Comparison of ENCODE assay signal across 19 cellular contexts in the genomic region with DNA sequence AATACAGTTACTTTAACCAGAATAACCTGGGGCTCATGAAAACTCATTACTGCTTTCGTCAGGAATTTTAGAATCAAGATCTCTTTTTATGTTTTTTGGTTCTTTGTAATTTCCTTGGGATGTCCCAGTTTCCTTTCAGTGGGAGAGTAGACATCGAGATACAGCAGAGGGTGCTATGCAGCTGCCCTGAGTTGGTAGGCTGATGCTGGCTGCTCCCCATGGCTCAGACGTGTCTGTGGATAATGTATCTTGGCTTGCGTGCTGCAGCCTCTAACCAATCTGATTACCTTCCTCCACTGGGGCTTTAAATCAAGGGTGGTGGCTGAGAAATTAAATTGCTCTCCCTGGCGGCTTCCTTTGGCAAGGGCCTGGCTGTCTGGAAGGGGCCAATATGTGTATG.
DNase-seq lines count a peak whose midpoint lies in the region; TF ChIP-seq lines count a peak whose summit lies in the region.
"Had no signal": no experiment of that assay in that cellular context is flagged by ENCODE, and none has a peak within 500 bp of the region (broad histone marks: within the 10 kb centered on the region; RNA-seq: fewer than 3 reads in every experiment).

No MANE protein-coding gene starts in this region.

- no peaks in the 10 kb centered on the region for H3K9me3 ChIP-seq in endodermal cell (ENCODE audit: control insufficient read depth, low read length)
- H3K9me3 ChIP-seq: BE2C, right atrium auricular region, upper lobe of right lung had no signal

- peaks cover 16% of the 10 kb centered on the region for H3K27me3 Mint-ChIP-seq in endodermal cell (ENCODE audit: insufficient read depth)

- H3K4me1 Mint-ChIP-seq in endodermal cell: no peaks in the 10 kb centered on the region

- H3K27me3 ChIP-seq in endodermal cell (ENCODE audit: control insufficient read depth, insufficient read depth, low read length, poor library complexity, severe bottlenecking): peaks cover 26% of the 10 kb centered on the region
- H3K27me3 ChIP-seq: BE2C, right atrium auricular region, upper lobe of right lung had no signal

- H3K4me3 ChIP-seq in LNCaP clone FGC (ENCODE audit: low read depth, low read length): no peak overlapping the region
- no peak overlapping the region for H3K4me3 ChIP-seq in endodermal cell (ENCODE audit: low read length)
- H3K4me3 ChIP-seq: right atrium auricular region, upper lobe of right lung had no signal

- TF ChIP-seq CTCF in GM13977 (IDR thresholded peaks at IDR 0.05; ENCODE audit: extremely low read depth, insufficient read depth, missing control alignments) (peak; percentile 0), LNCaP clone FGC (IDR thresholded peaks at IDR 0.05; ENCODE audit: control insufficient read depth, extremely low read depth, insufficient read depth) (peak; percentile 46), endodermal cell (conservative IDR thresholded peaks at IDR 0.05) (peak; percentile 74)

- no peak overlapping the region for H3K9ac ChIP-seq in endodermal cell (ENCODE audit: extremely low read depth, low read length, poor library complexity, severe bottlenecking)

- no peaks in the 10 kb centered on the region for H3K9me3 Mint-ChIP-seq in endodermal cell
- H3K9me3 Mint-ChIP-seq: activated T-cell treated with anti-CD3 and anti-CD28 coated beads, Interleukin-2, amount 50 U/mL, for 72 hours had no signal

- no peak overlapping the region for H3K27ac Mint-ChIP-seq in endodermal cell
- H3K27ac Mint-ChIP-seq: activated naive CD8-positive, alpha-beta T cell; activated T-cell treated with anti-CD3 and anti-CD28 coated beads, Interleukin-2, amount 50 U/mL, for 72 hours; HFFc6 had no signal

- no peaks in the 10 kb centered on the region for H3K36me3 Mint-ChIP-seq in endodermal cell (ENCODE audit: low read depth)
- H3K36me3 Mint-ChIP-seq: activated naive CD8-positive, alpha-beta T cell had no signal

- in situ Hi-C loops in GM13977 (cut with MboI; ENCODE audit: low pct_unique_long_range_greater_than_20kb, low sequenced_read_pairs, unreplicated experiment): no loop called here

- no peaks in the 10 kb centered on the region for H3K4me1 ChIP-seq in endodermal cell (ENCODE audit: control insufficient read depth, insufficient read depth, low read length)
- H3K4me1 ChIP-seq: BE2C, right atrium auricular region, upper lobe of right lung had no signal

- no peak overlapping the region for H3K4me3 Mint-ChIP-seq in endodermal cell
- H3K4me3 Mint-ChIP-seq: activated naive CD8-positive, alpha-beta T cell; activated T-cell treated with anti-CD3 and anti-CD28 coated beads, Interleukin-2, amount 50 U/mL, for 72 hours; HFFc6 had no signal

- H3K27ac ChIP-seq in endodermal cell (ENCODE audit: low read depth, low read length): no peak overlapping the region
- H3K27ac ChIP-seq: right atrium auricular region, upper lobe of right lung had no signal

- DNase-seq in GM13977 (ENCODE audit: low spot score) (no peak), LNCaP clone FGC (ENCODE audit: low read depth) (no peak), endodermal cell (peak; percentile 63), left kidney (ENCODE audit: low read depth, low spot score) (peak; percentile 9), inferior parietal cortex (ENCODE audit: extremely low spot score) (no peak), activated gamma-delta T cell (lab: John Stamatoyannopoulos, UW) (no peak), NCI-H1105 (lab: John Stamatoyannopoulos, UW) (no peak)
- DNase-seq: activated CD4-positive, CD25-positive, alpha-beta regulatory T cell treated with anti-CD3 and anti-CD28 coated beads, Interleukin-2, amount 50 U/mL, for 72 hours; activated T-cell treated with anti-CD3 and anti-CD28 coated beads, Interleukin-2, amount 50 U/mL, for 72 hours; BE2C; effector CD4-positive, alpha-beta T cell; EL; HFFc6; NCI-H2081; NCI-H510A; SW 1271; upper lobe of right lung had no signal

- H3K36me3 ChIP-seq in endodermal cell (ENCODE audit: control insufficient read depth, insufficient read depth, low read length): peaks cover 8% of the 10 kb centered on the region
- H3K36me3 ChIP-seq: BE2C, right atrium auricular region, upper lobe of right lung had no signal

- WGBS in endodermal cell (ENCODE audit: insufficient coverage in 1 of 2, insufficient read length in 1 of 2), 2 experiments: 70 to 100% methylated on average over 1 to 5 of the region's 5 CpGs

Comparison
In these comparisons a context has a peak if more than half of its experiments do, and no peak if none do; other contexts are left out.
1. DNase-seq: peak in endodermal cell (single experiment) and left kidney (single experiment); none in GM13977 (single experiment), LNCaP clone FGC (single experiment), inferior parietal cortex (single experiment), activated gamma-delta T cell (single experiment) and NCI-H1105 (single experiment).
2. CTCF ChIP-seq: peak in every context shown above with its lines; median percentile 74 in endodermal cell; 46 in LNCaP clone FGC; 0 in GM13977.